8 cellular contexts compared by ENCODE assay signal in genomic region chr11:68271023-68271780, GRCh38. TPM values are rescaled to one million over a fixed set of nuclear protein-coding genes. Genes with fewer than 3 reads are reported as not detected.
DNase-seq lines count a peak whose midpoint lies in the region; ATAC-seq and TF ChIP-seq lines count a peak whose summit lies in the region.

No MANE protein-coding gene starts in this region.

- TF ChIP-seq CTCF in osteocyte (IDR thresholded peaks at IDR 0.05) (peak; percentile 56), type B pancreatic cell (conservative IDR thresholded peaks at IDR 0.05) (peak; percentile 71)

- H3K27me3 Mint-ChIP-seq in activated naive CD4-positive, alpha-beta T cell treated with anti-CD3 and anti-CD28 coated beads, Interleukin-2, amount 50 U/mL, for 24 hours: no peaks in the 10 kb centered on the region
- H3K27me3 Mint-ChIP-seq in osteocyte (ENCODE audit: unreplicated experiment) (no peaks in the 10 kb centered on the region), type B pancreatic cell (no peaks in the 10 kb centered on the region)

- no peaks in the 10 kb centered on the region for H3K9me3 Mint-ChIP-seq in activated naive CD4-positive, alpha-beta T cell treated with anti-CD3 and anti-CD28 coated beads, Interleukin-2, amount 50 U/mL, for 24 hours
- no peaks in the 10 kb centered on the region for H3K9me3 Mint-ChIP-seq in osteocyte (ENCODE audit: unreplicated experiment)
- H3K9me3 Mint-ChIP-seq in type B pancreatic cell: no peaks in the 10 kb centered on the region

- H3K27ac Mint-ChIP-seq in activated naive CD4-positive, alpha-beta T cell treated with anti-CD3 and anti-CD28 coated beads, Interleukin-2, amount 50 U/mL, for 24 hours: peak overlapping the region; percentile 89
- H3K27ac Mint-ChIP-seq in osteocyte (ENCODE audit: unreplicated experiment): peak overlapping the region; percentile 97
- H3K27ac Mint-ChIP-seq in type B pancreatic cell: peak overlapping the region; percentile 90

- peak overlapping the region; percentile 97 for H3K4me3 Mint-ChIP-seq in activated naive CD4-positive, alpha-beta T cell treated with anti-CD3 and anti-CD28 coated beads, Interleukin-2, amount 50 U/mL, for 24 hours
- H3K4me3 Mint-ChIP-seq in osteocyte (ENCODE audit: unreplicated experiment) (peak overlapping the region; percentile 96), type B pancreatic cell (peak overlapping the region; percentile 90)

- peak overlapping the region; percentile 82 for H3K27ac ChIP-seq in KOPT-K1 (ENCODE audit: low read depth, low read length, poor library complexity, severe bottlenecking)

- H3K4me1 Mint-ChIP-seq in activated naive CD4-positive, alpha-beta T cell treated with anti-CD3 and anti-CD28 coated beads, Interleukin-2, amount 50 U/mL, for 24 hours: peaks cover 41% of the 10 kb centered on the region
- H3K4me1 Mint-ChIP-seq in osteocyte (ENCODE audit: unreplicated experiment) (peaks cover 33% of the 10 kb centered on the region), type B pancreatic cell (ENCODE audit: unreplicated experiment) (peaks cover 32% of the 10 kb centered on the region)

- DNase-seq in COLO829 (ENCODE audit: low spot score) (peak; percentile 79), SIG-M5 (lab: John Stamatoyannopoulos, UW) (peak; percentile 40), glomerular visceral epithelial cell (ENCODE audit: extremely low spot score) (peak; percentile 74), osteocyte (ENCODE audit: extremely low spot score, unreplicated experiment) (no peak), type B pancreatic cell (ENCODE audit: extremely low spot score, unreplicated experiment) (no peak)

- ATAC-seq in GM21423 (IDR thresholded peaks at IDR 0.05; ENCODE audit: unreplicated experiment): peak; percentile 20

- H3K36me3 ChIP-seq in KOPT-K1 (ENCODE audit: insufficient read depth, low read length): peaks cover 7% of the 10 kb centered on the region; the same call in 1 of the 2 replicates

- no peaks in the 10 kb centered on the region for H3K9me3 ChIP-seq in KOPT-K1 (ENCODE audit: insufficient read depth, low read length, poor library complexity, severe bottlenecking)

- H3K36me3 Mint-ChIP-seq in activated naive CD4-positive, alpha-beta T cell treated with anti-CD3 and anti-CD28 coated beads, Interleukin-2, amount 50 U/mL, for 24 hours: no peaks in the 10 kb centered on the region
- H3K36me3 Mint-ChIP-seq in osteocyte (ENCODE audit: unreplicated experiment) (peaks cover 12% of the 10 kb centered on the region), type B pancreatic cell (peaks cover 10% of the 10 kb centered on the region)

RNA-seq across cellular contexts. Expression of gene C11orf24, which starts 0.6 kb away (rescaled TPM):
- total RNA-seq in osteocyte: 70.1 and 80.9 TPM in 2 replicates
- 45.4 and 46.4 TPM in 2 replicates for total RNA-seq in type B pancreatic cell (ENCODE audit: low replicate concordance)

RNA-seq across cellular contexts. Expression of gene LRP5, which starts 41.2 kb away (rescaled TPM):
- total RNA-seq in osteocyte: 162 and 179 TPM in 2 replicates
- total RNA-seq in type B pancreatic cell (ENCODE audit: low replicate concordance): 64.9 and 65.0 TPM in 2 replicates

RNA-seq across cellular contexts. Expression of gene KMT5B, which starts 58.1 kb away (rescaled TPM):
- total RNA-seq in osteocyte: 59.4 and 59.8 TPM in 2 replicates
- total RNA-seq in type B pancreatic cell (ENCODE audit: low replicate concordance): 48.5 and 54.4 TPM in 2 replicates

Comparison
In these comparisons a context has a peak if more than half of its experiments do, and no peak if none do; other contexts are left out.
1. DNase-seq: peak in COLO829 (single experiment), SIG-M5 (single experiment) and glomerular visceral epithelial cell (single experiment); none in osteocyte (single experiment) and type B pancreatic cell (single experiment).
2. Peak in every context shown above with its lines, with median percentiles within 50 percentile points of each other: H3K27ac Mint-ChIP-seq and H3K4me3 Mint-ChIP-seq.